ENCODE assay signal across 8 cellular contexts in the genomic region with DNA sequence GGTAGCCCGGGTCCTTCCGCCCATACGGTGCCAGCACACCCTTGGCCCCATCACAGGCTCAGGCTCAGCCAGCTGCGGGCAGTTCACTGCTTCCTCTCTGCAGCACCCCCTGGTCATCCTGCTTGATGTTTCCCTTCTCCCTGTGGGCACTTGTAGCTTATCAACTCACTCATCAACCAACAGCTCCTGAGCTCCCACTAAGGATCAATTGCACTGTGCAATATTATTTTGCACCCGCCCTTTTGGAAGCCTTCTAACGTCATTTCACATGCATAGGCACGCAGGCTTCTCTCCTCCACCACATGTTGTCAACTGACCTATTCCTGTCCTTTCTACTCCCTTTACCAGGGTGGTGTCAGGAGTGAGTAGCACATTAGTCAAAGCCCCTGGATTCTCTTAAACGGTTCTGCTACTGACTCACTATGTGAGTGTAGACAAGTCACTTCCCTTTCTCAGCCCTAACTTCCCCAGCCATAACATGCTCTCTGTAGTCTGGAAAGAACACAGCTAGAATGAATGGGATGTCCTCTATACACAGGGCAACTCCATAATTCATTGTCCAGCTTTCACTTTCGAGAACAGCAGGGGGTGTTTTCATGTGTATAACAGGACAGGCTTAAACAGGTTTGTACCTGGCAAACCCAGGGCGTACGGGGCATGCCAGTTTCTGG. TPM values are rescaled to one million over a fixed set of nuclear protein-coding genes. Genes with fewer than 3 reads are reported as not detected.
DNase-seq lines count a peak whose midpoint lies in the region; ATAC-seq and TF ChIP-seq lines count a peak whose summit lies in the region.

No MANE protein-coding gene starts in this region.

- H3K4me1 ChIP-seq in mucosa of descending colon (ENCODE audit: low read depth) = peaks cover 5% of the 10 kb centered on the region

- H3K9me3 Mint-ChIP-seq in chondrocyte (ENCODE audit: low read depth) = peaks cover 9% of the 10 kb centered on the region

- TF ChIP-seq CTCF in GM10266 (IDR thresholded peaks at IDR 0.05; ENCODE audit: control insufficient read depth, insufficient read depth, low read depth, missing control alignments) (no peak), chondrocyte (IDR thresholded peaks at IDR 0.05) (no peak), mucosa of descending colon (IDR thresholded peaks at IDR 0.05) (no peak)

- H3K9me3 ChIP-seq in mucosa of descending colon = no peaks in the 10 kb centered on the region

- no peaks in the 10 kb centered on the region for H3K27me3 Mint-ChIP-seq in chondrocyte (ENCODE audit: low read depth)

- no peak overlapping the region for H3K4me3 Mint-ChIP-seq in chondrocyte (ENCODE audit: unreplicated experiment)

- peak overlapping the region; percentile 46 for H3K27ac Mint-ChIP-seq in chondrocyte (ENCODE audit: unreplicated experiment)

- no peaks in the 10 kb centered on the region for H3K36me3 Mint-ChIP-seq in chondrocyte (ENCODE audit: low read depth)

- no peaks in the 10 kb centered on the region for H3K36me3 ChIP-seq in mucosa of descending colon (ENCODE audit: low read depth)

- DNase-seq in 8988T (peak; percentile 61), GM10266 (ENCODE audit: extremely low spot score) (peak; percentile 18), NCI-H460 (ENCODE audit: extremely low read depth, low read depth) (peak; percentile 98), chondrocyte (ENCODE audit: low spot score) (no peak), mucosa of descending colon (peak in 1 of 3 donors; percentile 69), DMS79 (lab: John Stamatoyannopoulos, UW) (no peak)
- DNase-seq in central memory CD4-positive, alpha-beta T cell = no peak

- H3K4me1 Mint-ChIP-seq in chondrocyte (ENCODE audit: low read depth) = peaks cover 24% of the 10 kb centered on the region

- peak; percentile 81 for ATAC-seq in mucosa of descending colon
- no peak for ATAC-seq in GM21526 (IDR thresholded peaks at IDR 0.05; ENCODE audit: low FRiP score, unreplicated experiment)

- intact Hi-C loops in mucosa of descending colon (cut with DNase I, micrococcal nuclease) = no loop called here

- no peak overlapping the region for H3K4me3 ChIP-seq in mucosa of descending colon

RNA-seq across cellular contexts. Expression of a gene that starts 47.1 kb away (rescaled TPM):
- total RNA-seq in NCI-H460 (2014; rRNA removed; shearing (Covaris generic)) = 64.1 and 83.1 TPM in 2 replicates
- 24.1 and 34.2 TPM in 2 replicates for polyA plus RNA-seq in NCI-H460 (2014; cell fraction: nucleus; rRNA removed)
- total RNA-seq in chondrocyte = 67.9 to 74.4 TPM (median 70.5 TPM) in 3 replicates
- 100 to 1,000 TPM; 134 to 180 (median 156) TPM for total RNA-seq in mucosa of descending colon

Comparison
In these comparisons a context has a peak if more than half of its experiments do, and no peak if none do; other contexts are left out.
1. DNase-seq: peak in 8988T (single experiment), GM10266 (single experiment) and NCI-H460 (single experiment); none in chondrocyte (single experiment), DMS79 (single experiment) and central memory CD4-positive, alpha-beta T cell (single experiment).